ENCODE assay signal across 11 cellular contexts in the genomic region with DNA sequence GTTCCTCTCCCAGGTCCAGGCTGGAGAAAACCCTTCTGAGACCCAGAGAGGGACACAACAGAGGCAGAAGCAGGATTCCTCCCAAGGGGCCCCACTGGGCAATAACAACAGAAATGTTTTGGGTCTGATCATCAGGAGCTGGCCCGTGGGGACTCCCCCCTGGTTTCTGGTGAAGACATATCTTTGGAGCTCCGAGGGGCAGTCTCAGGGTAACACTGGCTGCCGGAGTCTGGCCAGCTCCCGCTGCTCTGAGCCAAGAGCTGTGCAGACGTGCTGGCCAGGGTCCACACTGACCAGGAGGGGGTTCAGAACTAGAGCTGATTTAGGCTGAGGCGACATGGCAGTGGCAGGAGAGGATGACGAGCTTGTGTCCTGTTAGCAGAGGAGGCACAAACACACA. TPM values are rescaled to one million over a fixed set of nuclear protein-coding genes. Genes with fewer than 3 reads are reported as not detected.
DNase-seq lines count a peak whose midpoint lies in the region; TF ChIP-seq lines count a peak whose summit lies in the region.
"Had no signal": no experiment of that assay in that cellular context is flagged by ENCODE, and none has a peak within 500 bp of the region (broad histone marks: within the 10 kb centered on the region; RNA-seq: fewer than 3 reads in every experiment).

No MANE protein-coding gene starts in this region.

- H3K27me3 ChIP-seq in breast epithelium (no peaks in the 10 kb centered on the region), osteoblast (ENCODE audit: insufficient read depth, low read length) (no peaks in the 10 kb centered on the region), vagina (no peaks in the 10 kb centered on the region)

- TF ChIP-seq POLR2A in breast epithelium (IDR thresholded peaks at IDR 0.05) = no peak
- TF ChIP-seq POLR2A in vagina (IDR thresholded peaks at IDR 0.05) = no peak

- H3K9me3 ChIP-seq in breast epithelium = no peaks in the 10 kb centered on the region
- no peaks in the 10 kb centered on the region for H3K9me3 ChIP-seq in osteoblast (ENCODE audit: low read depth, low read length)
- H3K9me3 ChIP-seq in vagina = no peaks in the 10 kb centered on the region

- CTCF ChIA-PET in MCF 10A (lab: Yijun Ruan, JAX) = interaction anchor here (0.9 kb wide), 1 partner anchor 22 kb away, joined by 3 read pairs; no protein-coding TSS in a partner anchor

- peaks cover 2 to 11% of the 10 kb centered on the region in 2 donors for H3K4me1 ChIP-seq in breast epithelium
- H3K4me1 ChIP-seq in osteoblast (ENCODE audit: insufficient read depth, low read length) = peaks cover 22% of the 10 kb centered on the region
- peaks cover 56% of the 10 kb centered on the region for H3K4me1 ChIP-seq in vagina

- H3K36me3 Mint-ChIP-seq in MCF 10A (ENCODE audit: insufficient read depth, unreplicated experiment) = peaks cover 12% of the 10 kb centered on the region

- intact Hi-C loops in breast epithelium (cut with DNase I; ENCODE audit: low total_unique reads) = no loop called here
- intact Hi-C loops in MCF 10A (cut with micrococcal nuclease) = no loop called here
- intact Hi-C loops in vagina (cut with DNase I) = no loop called here

- BruUV-seq in MCF 10A (replicated peaks; lab: Mats Ljungman, UMichigan) = no TSS peak

- POLR2A ChIA-PET in MCF 10A (lab: Yijun Ruan, JAX) = interaction anchor here (1.3 kb wide), 1 partner anchor 25 kb away, joined by 4 read pairs; no protein-coding TSS in a partner anchor

- no peak overlapping the region for H3K4me3 Mint-ChIP-seq in MCF 10A (ENCODE audit: unreplicated experiment)

- H3K27me3 Mint-ChIP-seq in MCF 10A (ENCODE audit: insufficient read depth, unreplicated experiment) = no peaks in the 10 kb centered on the region

- no peak for DNase-seq in breast epithelium (ENCODE audit: low spot score in 2 of 2)
- no peak for DNase-seq in MCF 10A (ENCODE audit: unreplicated experiment)
- DNase-seq in globus pallidus (ENCODE audit: low spot score) = peak; percentile 46
- peak; percentile 9 for DNase-seq in osteoblast (ENCODE audit: insufficient read length, low spot score, missing footprints)
- DNase-seq in vagina (ENCODE audit: extremely low spot score in 2 of 2) = peak in 1 of 2 donors; percentile 86
- DNase-seq in GM13976 (ENCODE audit: low spot score) = no peak
- DNase-seq in NCI-H1436 (lab: John Stamatoyannopoulos, UW) = no peak
- DNase-seq in stimulated activated naive CD4-positive, alpha-beta T cell (lab: John Stamatoyannopoulos, UW) = no peak
- DNase-seq: NCI-H2029, SW 1271 had no signal

- in situ Hi-C loops in GM13976 (cut with MboI; ENCODE audit: low sequenced_read_pairs, unreplicated experiment) = no loop called here

- H3K27ac ChIP-seq in breast epithelium (peak overlapping the region; percentile 81 to 86), osteoblast (ENCODE audit: low read depth, low read length) (no peak overlapping the region), vagina (peak overlapping the region; percentile 74)
- H3K27ac ChIP-seq: KMS-11 had no signal

- H3K9me3 Mint-ChIP-seq in MCF 10A (ENCODE audit: unreplicated experiment) = no peaks in the 10 kb centered on the region

- no peaks in the 10 kb centered on the region for H3K79me2 ChIP-seq in osteoblast (ENCODE audit: insufficient read depth, low read length)

- no peaks in the 10 kb centered on the region for H3K36me3 ChIP-seq in breast epithelium
- peaks cover 11% of the 10 kb centered on the region for H3K36me3 ChIP-seq in osteoblast (ENCODE audit: insufficient read depth, low read length)
- H3K36me3 ChIP-seq in vagina = peaks cover 0 to 6% of the 10 kb centered on the region in 2 donors

- no peak overlapping the region for H3K4me3 ChIP-seq in breast epithelium
- no peak overlapping the region for H3K4me3 ChIP-seq in osteoblast (ENCODE audit: insufficient read depth, low read length)
- no peak overlapping the region for H3K4me3 ChIP-seq in vagina

- TF ChIP-seq CTCF in breast epithelium (IDR thresholded peaks at IDR 0.05) = no peak
- no peak for TF ChIP-seq CTCF in MCF 10A (IDR thresholded peaks at IDR 0.05; ENCODE audit: unreplicated experiment)
- no peak for TF ChIP-seq CTCF in osteoblast (IDR thresholded peaks at IDR 0.05; ENCODE audit: extremely low read depth, low read depth, low read length)
- TF ChIP-seq CTCF in vagina (IDR thresholded peaks at IDR 0.05) = no peak
- no peak for TF ChIP-seq CTCF in GM13976 (IDR thresholded peaks at IDR 0.05; ENCODE audit: borderline replicate concordance, control extremely low read depth, extremely low read depth, insufficient read depth, missing control alignments)

- no peak overlapping the region for H3K4me2 ChIP-seq in osteoblast (ENCODE audit: insufficient read depth, low read length)
- H3K4me2 ChIP-seq: KMS-11 had no signal

- H4K20me1 ChIP-seq in osteoblast (ENCODE audit: insufficient read depth, low read length) = no peaks in the 10 kb centered on the region

- no peak overlapping the region for H3K27ac Mint-ChIP-seq in MCF 10A (ENCODE audit: low read depth, unreplicated experiment)

- H3K4me1 Mint-ChIP-seq in MCF 10A (ENCODE audit: insufficient read depth, unreplicated experiment) = peaks cover 7% of the 10 kb centered on the region

- no peak overlapping the region for H2AFZ ChIP-seq in osteoblast (ENCODE audit: low read length)

RNA-seq across cellular contexts. Expression of a gene that starts 13.1 kb away (rescaled TPM):
- total RNA-seq in breast epithelium = 100 to 1,000 TPM in 2 of 3 donors, 10 to 100 TPM in 1; 62.6 to 121 (median 112) TPM
- total RNA-seq in MCF 10A (2022) = 40.0 and 46.8 TPM in 2 replicates
- total RNA-seq in osteoblast = 32.6 and 34.8 TPM in 2 replicates
- total RNA-seq in vagina = 93.8 TPM

Comparison
In these comparisons a context has a peak if more than half of its experiments do, and no peak if none do; other contexts are left out.
1. DNase-seq: peak in globus pallidus (single experiment) and osteoblast (single experiment); none in breast epithelium (0 of 2), MCF 10A (single experiment), GM13976 (single experiment), NCI-H1436 (single experiment) and stimulated activated naive CD4-positive, alpha-beta T cell (0 of 6).